In the genomic region with DNA sequence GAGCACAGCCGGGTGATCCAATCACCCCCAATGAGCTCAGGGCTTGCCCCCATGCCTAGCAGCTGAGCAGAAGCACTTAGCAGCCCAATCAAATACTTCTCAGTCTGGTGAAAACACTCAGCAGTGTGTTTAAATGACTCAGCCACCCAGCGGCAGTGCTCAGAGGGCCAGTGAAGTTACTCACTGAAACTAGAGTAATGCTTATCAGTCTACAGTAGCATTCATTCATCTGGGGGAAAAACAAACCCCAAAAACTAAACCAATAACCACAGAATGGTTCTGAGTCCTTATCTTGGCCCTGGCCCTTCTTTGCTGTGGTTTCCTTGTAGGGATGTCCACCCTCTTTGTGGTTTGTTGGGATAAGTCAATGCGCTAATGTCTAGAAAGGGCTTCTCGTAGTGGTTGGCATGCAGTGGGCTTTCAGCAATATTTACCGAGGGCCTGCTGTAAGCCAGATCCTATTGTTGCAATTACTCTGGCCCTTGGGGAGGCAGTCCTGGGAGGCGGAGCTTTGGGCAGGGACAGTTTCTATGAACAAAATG, we compare ENCODE assay signal across 9 cellular contexts. TPM values are rescaled to one million over a fixed set of nuclear protein-coding genes. Genes with fewer than 3 reads are reported as not detected.
DNase-seq lines count a peak whose midpoint lies in the region; ATAC-seq and TF ChIP-seq lines count a peak whose summit lies in the region.
"Had no signal": no experiment of that assay in that cellular context is flagged by ENCODE, and none has a peak within 500 bp of the region (broad histone marks: within the 10 kb centered on the region; RNA-seq: fewer than 3 reads in every experiment).

No MANE protein-coding gene starts in this region.

- H3K79me1 ChIP-seq in neuronal stem cell (ENCODE audit: low read depth, low read length), result no peaks in the 10 kb centered on the region

- H3K79me2 ChIP-seq in GM23248 (ENCODE audit: insufficient read depth) (no peaks in the 10 kb centered on the region), KMS-11 (ENCODE audit: insufficient read depth, low read depth) (no peaks in the 10 kb centered on the region)

- H3K4me3 ChIP-seq in GM23248 (no peak overlapping the region), KMS-11 (IDR thresholded peaks at IDR 0.05; ENCODE audit: insufficient read depth, low read depth, low read length) (no peak overlapping the region), neuronal stem cell (ENCODE audit: low read length in 2 of 2) (no peak overlapping the region)
- H3K4me3 ChIP-seq: adrenal gland had no signal

- H3K27me3 ChIP-seq in GM23248 (replicated peaks; ENCODE audit: insufficient read depth) (peaks cover 62% of the 10 kb centered on the region), KMS-11 (ENCODE audit: insufficient read depth, low read depth) (peaks cover 52% of the 10 kb centered on the region), neuronal stem cell (ENCODE audit: control insufficient read depth in 3 of 3, insufficient read depth in 3 of 3, low read depth in 1 of 3, low read length in 3 of 3) (peaks cover 0 to 9% (median 0%) of the 10 kb centered on the region in 3 experiments)
- H3K27me3 ChIP-seq: adrenal gland had no signal

- no peak overlapping the region for H3K4ac ChIP-seq in neuronal stem cell (ENCODE audit: low read length)

- H3K4me1 Mint-ChIP-seq in activated CD8-positive, alpha-beta memory T cell treated with anti-CD3 and anti-CD28 coated beads, Interleukin-2, amount 10 ng/mL, durations not matched to agents 7 days and 5 days, result peaks cover 5% of the 10 kb centered on the region
- H3K4me1 Mint-ChIP-seq in chondrocyte (ENCODE audit: low read depth), result peaks cover 3% of the 10 kb centered on the region

- CTCF ChIA-PET in activated CD8-positive, alpha-beta memory T cell treated with anti-CD3 and anti-CD28 coated beads, Interleukin-2, amount 10 ng/mL, durations not matched to agents 7 days and 5 days (lab: Charles Lee), result interaction anchor here (1.5 kb wide), 1 partner anchor 14 kb away, joined by 7 read pairs; no protein-coding TSS in a partner anchor
- CTCF ChIA-PET in HEK293T (lab: Yijun Ruan, JAX), result interaction anchor here (1.1 kb wide), 1 partner anchor 14 kb away, joined by 6 read pairs; no protein-coding TSS in a partner anchor

- peak; percentile 87 for ATAC-seq in activated CD8-positive, alpha-beta memory T cell treated with anti-CD3 and anti-CD28 coated beads, Interleukin-2, amount 10 ng/mL, durations not matched to agents 7 days and 5 days

- no peak overlapping the region for H3K14ac ChIP-seq in neuronal stem cell (ENCODE audit: low read length)

- DNase-seq in activated CD8-positive, alpha-beta memory T cell treated with anti-CD3 and anti-CD28 coated beads, Interleukin-2, amount 10 ng/mL, durations not matched to agents 7 days and 5 days, result peak; percentile 67
- DNase-seq in activated CD8-positive, alpha-beta memory T cell treated with anti-CD3 and anti-CD28 coated beads, Interleukin-2, amount 50 U/mL, for 48 hours, result no peak
- peak; percentile 94 for DNase-seq in GM23248
- DNase-seq in chondrocyte (ENCODE audit: low spot score), result no peak
- DNase-seq in HEK293T (ENCODE audit: extremely low spot score), result no peak
- no peak for DNase-seq in neuronal stem cell (ENCODE audit: low spot score)
- no peak for DNase-seq in HuH-7 (ENCODE audit: low spot score)

- H2AK5ac ChIP-seq in neuronal stem cell (ENCODE audit: low read depth, low read length), result no peak overlapping the region

- H3K9me3 ChIP-seq in GM23248 (ENCODE audit: low read depth), result no peaks in the 10 kb centered on the region
- H3K9me3 ChIP-seq in neuronal stem cell (replicated peaks in 1 of 2; ENCODE audit: control insufficient read depth in 2 of 2, insufficient read depth in 1 of 2, low read depth in 1 of 2, low read length in 2 of 2), result no peaks in the 10 kb centered on the region
- H3K9me3 ChIP-seq: adrenal gland had no signal

- H3K36me3 ChIP-seq in GM23248 (ENCODE audit: low read depth) (no peaks in the 10 kb centered on the region), KMS-11 (ENCODE audit: insufficient read depth) (no peaks in the 10 kb centered on the region), neuronal stem cell (replicated peaks in 1 of 2; ENCODE audit: control insufficient read depth in 2 of 2, insufficient read depth in 2 of 2, low read length in 2 of 2) (no peaks in the 10 kb centered on the region)
- H3K36me3 ChIP-seq: adrenal gland had no signal

- no peak for TF ChIP-seq CTCF in KMS-11 (conservative IDR thresholded peaks at IDR 0.05; ENCODE audit: low read depth, low read length)
- TF ChIP-seq CTCF in chondrocyte (IDR thresholded peaks at IDR 0.05), result peak; percentile 44

- H3K4me2 ChIP-seq in GM23248 (ENCODE audit: unreplicated experiment) (no peak overlapping the region), KMS-11 (peak overlapping the region; percentile 16), neuronal stem cell (ENCODE audit: insufficient read depth, low read length, poor library complexity, severe bottlenecking) (no peak overlapping the region)

- no peak overlapping the region for H4K8ac ChIP-seq in neuronal stem cell (ENCODE audit: low read depth, low read length)

- peaks cover 12% of the 10 kb centered on the region for H3F3A ChIP-seq in GM23248 (ENCODE audit: insufficient read depth)

- 14 to 25% methylated on average over 6 of the region's 6 CpGs for WGBS in GM23248 (ENCODE audit: low coverage in 1 of 2, low lambda C conversion rate in 2 of 2, missing lambda C conversion rate in 2 of 2), 2 experiments
- no CpG with 5 or more reads among the region's 6 CpGs for WGBS in neuronal stem cell (ENCODE audit: extremely low coverage in 2 of 2, insufficient read length in 2 of 2, insufficient replicate concordance in 1 of 2), 2 donors

- H3K18ac ChIP-seq in neuronal stem cell (ENCODE audit: low read length), result no peak overlapping the region

- H2BK12ac ChIP-seq in neuronal stem cell (ENCODE audit: low read length), result no peak overlapping the region

- H3K27ac ChIP-seq in GM23248, result peak overlapping the region; percentile 55
- H3K27ac ChIP-seq in KMS-11, result no peak overlapping the region
- no peak overlapping the region for H3K27ac ChIP-seq in neuronal stem cell (replicated peaks; ENCODE audit: low read length)
- H3K27ac ChIP-seq: adrenal gland had no signal

- peaks cover 64% of the 10 kb centered on the region for H3K27me3 Mint-ChIP-seq in activated CD8-positive, alpha-beta memory T cell treated with anti-CD3 and anti-CD28 coated beads, Interleukin-2, amount 10 ng/mL, durations not matched to agents 7 days and 5 days
- peaks cover 23% of the 10 kb centered on the region for H3K27me3 Mint-ChIP-seq in chondrocyte (ENCODE audit: low read depth)

- H3K23ac ChIP-seq in neuronal stem cell (ENCODE audit: low read depth, low read length, poor library complexity), result no peak overlapping the region

- H2BK5ac ChIP-seq in neuronal stem cell (ENCODE audit: low read length), result no peak overlapping the region

- H4K20me1 ChIP-seq in GM23248 (ENCODE audit: insufficient read depth) (no peaks in the 10 kb centered on the region), KMS-11 (ENCODE audit: insufficient read depth) (no peaks in the 10 kb centered on the region)

- H3K27ac Mint-ChIP-seq in activated CD8-positive, alpha-beta memory T cell treated with anti-CD3 and anti-CD28 coated beads, Interleukin-2, amount 10 ng/mL, durations not matched to agents 7 days and 5 days, result peak overlapping the region; percentile 1
- no peak overlapping the region for H3K27ac Mint-ChIP-seq in chondrocyte (ENCODE audit: unreplicated experiment)

- POLR2A ChIA-PET in HEK293T (lab: Yijun Ruan, JAX), result no interaction called here

- no peak overlapping the region for H3K4me3 Mint-ChIP-seq in activated CD8-positive, alpha-beta memory T cell treated with anti-CD3 and anti-CD28 coated beads, Interleukin-2, amount 10 ng/mL, durations not matched to agents 7 days and 5 days
- no peak overlapping the region for H3K4me3 Mint-ChIP-seq in chondrocyte (ENCODE audit: unreplicated experiment)

- in situ Hi-C loops in GM23248 (cut with MboI), result no loop called here

- H3K36me3 Mint-ChIP-seq in activated CD8-positive, alpha-beta memory T cell treated with anti-CD3 and anti-CD28 coated beads, Interleukin-2, amount 10 ng/mL, durations not matched to agents 7 days and 5 days, result no peaks in the 10 kb centered on the region
- H3K36me3 Mint-ChIP-seq in chondrocyte (ENCODE audit: low read depth), result no peaks in the 10 kb centered on the region

- no peaks in the 10 kb centered on the region for H3K9me2 ChIP-seq in GM23248 (ENCODE audit: insufficient read depth)

- H2AFZ ChIP-seq in GM23248 (no peak overlapping the region), KMS-11 (ENCODE audit: low read depth) (no peak overlapping the region), neuronal stem cell (ENCODE audit: low read length) (no peak overlapping the region)

- no peak overlapping the region for H2BK120ac ChIP-seq in neuronal stem cell (ENCODE audit: low read depth, low read length)

- H4K91ac ChIP-seq in neuronal stem cell (ENCODE audit: low read depth, low read length, poor library complexity), result no peak overlapping the region

- H2BK15ac ChIP-seq in neuronal stem cell (ENCODE audit: low read length), result no peak overlapping the region

- peaks cover 6% of the 10 kb centered on the region for H3K9me3 Mint-ChIP-seq in activated CD8-positive, alpha-beta memory T cell treated with anti-CD3 and anti-CD28 coated beads, Interleukin-2, amount 10 ng/mL, durations not matched to agents 7 days and 5 days (ENCODE audit: low read depth)
- no peaks in the 10 kb centered on the region for H3K9me3 Mint-ChIP-seq in chondrocyte (ENCODE audit: low read depth)

- H3K9ac ChIP-seq in GM23248 (no peak overlapping the region), KMS-11 (no peak overlapping the region), neuronal stem cell (ENCODE audit: low read depth, low read length, poor library complexity) (no peak overlapping the region)

- 0 out of 2 replicates have a peak, but pooled peaks cover 7% of the 10 kb centered on the region for H3K4me1 ChIP-seq in GM23248 (ENCODE audit: insufficient read depth)
- peaks cover 20% of the 10 kb centered on the region for H3K4me1 ChIP-seq in KMS-11 (ENCODE audit: low read depth, poor library complexity, severe bottlenecking)
- H3K4me1 ChIP-seq in neuronal stem cell (ENCODE audit: control insufficient read depth in 2 of 2, insufficient read depth in 1 of 2, low read depth in 1 of 2, low read length in 2 of 2), result no peaks in the 10 kb centered on the region
- H3K4me1 ChIP-seq: adrenal gland had no signal

TF ChIP-seq in HEK293T, 16 proteins besides CTCF, POLR2A, EP300 and RAD21 (continues in another document):
- TF ChIP-seq NFRKB (IDR thresholded peaks at IDR 0.05) (no peak), CTBP1 (IDR thresholded peaks at IDR 0.05; ENCODE audit: borderline replicate concordance) (no peak), ELF4 (IDR thresholded peaks at IDR 0.05) (no peak), SUZ12 (IDR thresholded peaks at IDR 0.05) (no peak), HDGF (IDR thresholded peaks at IDR 0.05; ENCODE audit: borderline replicate concordance) (no peak), BHLHE40 (IDR thresholded peaks at IDR 0.05; ENCODE audit: borderline replicate concordance) (no peak)

RNA-seq across cellular contexts. Expression of a gene that starts 43.2 kb away (rescaled TPM):
- total RNA-seq in activated CD8-positive, alpha-beta memory T cell treated with anti-CD3 and anti-CD28 coated beads, Interleukin-2, amount 10 ng/mL, durations not matched to agents 7 days and 5 days, result not detected
- not detected in 2 replicates for total RNA-seq in GM23248 (2014; rRNA removed; shearing (Covaris generic))
- not detected in 2 replicates for polyA plus RNA-seq in GM23248 (2016; fragmentation: Nextera tagmentation; extraction: Ambion mirVana)
- total RNA-seq in chondrocyte, result 0.20 TPM in 1 of 3 replicates, not detected in the others
- polyA plus RNA-seq in neuronal stem cell (2013, experiment 1 of 2), result 373 TPM
- 381 TPM for polyA plus RNA-seq in neuronal stem cell (2013, experiment 2 of 2)

Comparison
In these comparisons a context has a peak if more than half of its experiments do, and no peak if none do; other contexts are left out.
1. DNase-seq: peak in activated CD8-positive, alpha-beta memory T cell treated with anti-CD3 and anti-CD28 coated beads, Interleukin-2, amount 10 ng/mL, durations not matched to agents 7 days and 5 days (single experiment) and GM23248 (single experiment); none in activated CD8-positive, alpha-beta memory T cell treated with anti-CD3 and anti-CD28 coated beads, Interleukin-2, amount 50 U/mL, for 48 hours (single experiment), chondrocyte (single experiment), HEK293T (single experiment), neuronal stem cell (single experiment) and HuH-7 (single experiment).